In genomic region chr7:48748081-48748833, GRCh38 we compare ENCODE assay signal across 22 cellular contexts.
"Had no signal": no experiment of that assay in that cellular context is flagged by ENCODE, and none has a peak within 500 bp of the region (broad histone marks: within the 10 kb centered on the region; RNA-seq: fewer than 3 reads in every experiment).

No MANE protein-coding gene starts in this region.

- H3K4me1 ChIP-seq: parathyroid adenoma, psoas muscle, sigmoid colon, suprapubic skin, thyroid gland, upper lobe of left lung had no signal

- H3K4me3 ChIP-seq: coronary artery, psoas muscle, sigmoid colon, skin epidermis, suprapubic skin, thyroid gland, upper lobe of left lung had no signal

- FAIRE-seq: endothelial cell of umbilical vein had no signal

- H3K9me3 ChIP-seq: psoas muscle, sigmoid colon, suprapubic skin, thyroid gland, upper lobe of left lung had no signal

- DNase-seq: caudate nucleus; effector CD4-positive, alpha-beta T cell; erythroblast; foreskin melanocyte; head of caudate nucleus; hippocampal formation; kidney glomerular epithelial cell; midbrain; naive B cell; psoas muscle; retina; sigmoid colon; stimulated activated CD4-positive, alpha-beta T cell treated with anti-CD3 and anti-CD28 coated beads, Interleukin-2, amount 100 ng/mL, for 24 hours; stimulated activated CD4-positive, alpha-beta T cell treated with anti-CD3 and anti-CD28 coated beads, Interleukin-4, amount 100 ng/mL, for 4 hours; stimulated activated naive CD4-positive, alpha-beta T cell; thyroid gland had no signal

- H3K36me3 ChIP-seq: sigmoid colon, suprapubic skin, thyroid gland, upper lobe of left lung had no signal

- H2AFZ ChIP-seq: parathyroid adenoma had no signal

- H3K9ac ChIP-seq: parathyroid adenoma had no signal

- H3K27ac ChIP-seq: coronary artery, parathyroid adenoma, psoas muscle, sigmoid colon, skin epidermis, suprapubic skin, thyroid gland, upper lobe of left lung had no signal

- H3K27me3 ChIP-seq: sigmoid colon, suprapubic skin, thyroid gland, upper lobe of left lung had no signal

- ATAC-seq: psoas muscle had no signal
